23 cellular contexts compared by ENCODE assay signal in the genomic region with DNA sequence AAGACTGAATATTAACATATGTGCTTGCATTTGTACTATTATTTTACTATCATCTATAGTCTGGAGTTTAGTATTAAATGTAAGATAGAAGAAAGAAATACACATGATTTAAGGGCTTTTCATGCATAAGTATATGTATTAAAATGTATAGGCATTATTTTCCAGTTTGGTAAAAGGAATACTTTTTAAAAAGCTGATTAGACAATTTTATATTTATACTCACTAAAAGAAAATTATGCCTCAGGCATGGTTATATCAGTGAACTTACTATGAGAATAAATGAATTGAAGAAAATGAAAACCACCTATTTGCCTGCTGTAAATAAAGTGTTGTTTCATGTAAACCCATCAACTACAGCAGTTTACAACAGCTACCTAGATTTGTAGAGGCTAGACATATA.
"Had no signal": no experiment of that assay in that cellular context is flagged by ENCODE, and none has a peak within 500 bp of the region (broad histone marks: within the 10 kb centered on the region; RNA-seq: fewer than 3 reads in every experiment).

No MANE protein-coding gene starts in this region.

- H3K27me3 ChIP-seq: MG63, SJCRH30 had no signal

- H3K4me1 ChIP-seq: SJCRH30 had no signal

- ATAC-seq: Panc1, Right ventricle myocardium inferior had no signal

- H3K4me3 ChIP-seq: MG63, SJCRH30 had no signal

- DNase-seq: Karpas-422, KG1, MG63, NCI-H1092, NCI-H1105 treated with DMSO at 0.1 percent for 48 hours, NCI-H1417 treated with DMSO at 0.1 percent for 48 hours, NCI-H146, NCI-H1694 treated with DMSO at 0.1 percent for 48 hours, NCI-H1930, NCI-H2081, NCI-H2107, NCI-H2227 treated with DMSO at 0.1 percent for 48 hours, NCI-H446, NCI-H510A, NCI-H524 treated with DMSO at 0.1 percent for 48 hours, NCI-H69, NCI-H774, SHP77 treated with DMSO at 0.1 percent for 48 hours, SJCRH30, T-helper 2 cell had no signal

- H3K27ac ChIP-seq: RWPE1, SJCRH30 had no signal

- H3K9me3 ChIP-seq: MG63, SJCRH30 had no signal

- H3K36me3 ChIP-seq: MG63, SJCRH30 had no signal
